1 cellular context compared by ENCODE assay signal in the genomic region with DNA sequence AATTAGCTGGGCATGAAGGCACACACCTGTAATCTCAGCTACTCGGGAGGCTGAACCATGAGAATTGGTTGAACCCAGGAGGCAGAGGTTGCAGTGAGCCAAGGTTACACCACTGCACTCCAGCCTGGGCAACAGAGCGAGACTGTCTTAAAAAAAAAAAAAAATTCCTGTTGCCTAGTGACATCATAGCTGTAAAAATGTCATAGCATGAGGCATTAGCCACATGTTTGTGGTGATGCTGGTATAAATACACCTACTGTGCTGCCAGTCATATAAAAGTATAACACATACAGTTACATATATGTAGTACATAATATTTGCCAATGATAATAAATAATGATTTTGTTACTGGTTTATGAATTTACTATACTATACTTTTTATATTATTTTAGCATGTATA.
TF ChIP-seq lines count a peak whose summit lies in the region.

No MANE protein-coding gene starts in this region.

TF ChIP-seq in HEK293, 187 proteins besides CTCF, POLR2A, EP300 and RAD21 (continued from another document):
- TF ChIP-seq, protein P1, sequence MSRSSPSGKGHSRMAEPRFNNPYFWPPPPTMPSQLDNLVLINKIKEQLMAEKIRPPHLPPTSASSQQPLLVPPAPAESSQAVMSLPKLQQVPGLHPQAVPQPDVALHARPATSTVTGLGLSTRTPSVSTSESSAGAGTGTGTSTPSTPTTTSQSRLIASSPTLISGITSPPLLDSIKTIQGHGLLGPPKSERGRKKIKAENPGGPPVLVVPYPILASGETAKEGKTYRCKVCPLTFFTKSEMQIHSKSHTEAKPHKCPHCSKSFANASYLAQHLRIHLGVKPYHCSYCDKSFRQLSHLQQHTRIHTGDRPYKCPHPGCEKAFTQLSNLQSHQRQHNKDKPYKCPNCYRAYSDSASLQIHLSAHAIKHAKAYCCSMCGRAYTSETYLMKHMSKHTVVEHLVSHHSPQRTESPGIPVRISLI (tag by site-specific recombination; IDR thresholded peaks at IDR 0.05), result peak; percentile 91
- TF ChIP-seq GLIS1 (tag by site-specific recombination; IDR thresholded peaks at IDR 0.05) (no peak), KLF9 (tag by site-specific recombination; IDR thresholded peaks at IDR 0.05; ENCODE audit: low read depth) (no peak), ZBTB21 (tag by site-specific recombination; IDR thresholded peaks at IDR 0.05) (peak; percentile 87), BCL6B (tag by site-specific recombination; IDR thresholded peaks at IDR 0.05) (no peak)
- TF ChIP-seq, protein P2, sequence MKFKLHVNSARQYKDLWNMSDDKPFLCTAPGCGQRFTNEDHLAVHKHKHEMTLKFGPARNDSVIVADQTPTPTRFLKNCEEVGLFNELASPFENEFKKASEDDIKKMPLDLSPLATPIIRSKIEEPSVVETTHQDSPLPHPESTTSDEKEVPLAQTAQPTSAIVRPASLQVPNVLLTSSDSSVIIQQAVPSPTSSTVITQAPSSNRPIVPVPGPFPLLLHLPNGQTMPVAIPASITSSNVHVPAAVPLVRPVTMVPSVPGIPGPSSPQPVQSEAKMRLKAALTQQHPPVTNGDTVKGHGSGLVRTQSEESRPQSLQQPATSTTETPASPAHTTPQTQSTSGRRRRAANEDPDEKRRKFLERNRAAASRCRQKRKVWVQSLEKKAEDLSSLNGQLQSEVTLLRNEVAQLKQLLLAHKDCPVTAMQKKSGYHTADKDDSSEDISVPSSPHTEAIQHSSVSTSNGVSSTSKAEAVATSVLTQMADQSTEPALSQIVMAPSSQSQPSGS (tag by site-specific recombination; IDR thresholded peaks at IDR 0.05; ENCODE audit: low read depth), result peak; percentile 54
